ENCODE assay signal across 8 cellular contexts in genomic region chr11:129364143-129364654, GRCh38. TPM values are rescaled to one million over a fixed set of nuclear protein-coding genes. Genes with fewer than 3 reads are reported as not detected.
A peak's percentile ranks its signal among the peaks of the same experiment; 100 is the strongest.
DNase-seq lines count a peak whose midpoint lies in the region; ATAC-seq lines count a peak whose summit lies in the region.

No MANE protein-coding gene starts in this region.

- H2BK15ac ChIP-seq in mesendoderm (replicated peaks; ENCODE audit: low read depth), result no peak overlapping the region

- H3K9me3 ChIP-seq in CD8-positive, alpha-beta memory T cell (ENCODE audit: low read length), result no peaks in the 10 kb centered on the region

- no peak overlapping the region for H3K4me3 Mint-ChIP-seq in CD8-positive, alpha-beta memory T cell

- H3K4me1 Mint-ChIP-seq in CD8-positive, alpha-beta memory T cell, result no peaks in the 10 kb centered on the region

- H3K56ac ChIP-seq in mesendoderm (ENCODE audit: low read length), result no peak overlapping the region

- no peak overlapping the region for H3K23ac ChIP-seq in mesendoderm (ENCODE audit: low read length)

- no peak overlapping the region for H3K4ac ChIP-seq in mesendoderm (ENCODE audit: low read depth, low read length)

- no peak overlapping the region for H4K8ac ChIP-seq in mesendoderm (ENCODE audit: low read depth, low read length)

- H3K18ac ChIP-seq in mesendoderm (ENCODE audit: low read length), result no peak overlapping the region

- H3K27ac ChIP-seq in CD8-positive, alpha-beta memory T cell (ENCODE audit: low read depth, low read length), result no peak overlapping the region
- no peak overlapping the region for H3K27ac ChIP-seq in mesendoderm (ENCODE audit: low read depth, low read length)

- CTCF ChIA-PET in CD8-positive, alpha-beta memory T cell (lab: Charles Lee), result no interaction called here

- H3K4me2 ChIP-seq in mesendoderm (ENCODE audit: low read length), result no peak overlapping the region

- no peaks in the 10 kb centered on the region for H3K79me2 ChIP-seq in mesendoderm (ENCODE audit: control insufficient read depth, insufficient read depth, low read length)

- peaks cover 0 to 4% (median 0%) of the 10 kb centered on the region in 5 donors for H3K9me3 Mint-ChIP-seq in CD8-positive, alpha-beta memory T cell

- H3K4me1 ChIP-seq in CD8-positive, alpha-beta memory T cell (ENCODE audit: insufficient read depth, low read length), result no peaks in the 10 kb centered on the region
- H3K4me1 ChIP-seq in mesendoderm (ENCODE audit: control insufficient read depth, low read depth, low read length), result no peaks in the 10 kb centered on the region

- peaks cover 5 to 53% of the 10 kb centered on the region in 2 donors for H3K27me3 Mint-ChIP-seq in CD8-positive, alpha-beta memory T cell

- no peak overlapping the region for H4K5ac ChIP-seq in mesendoderm (ENCODE audit: low read length)

- no peak overlapping the region for H3K4me3 ChIP-seq in CD8-positive, alpha-beta memory T cell (ENCODE audit: low read length)
- H3K4me3 ChIP-seq in mesendoderm (ENCODE audit: low read length), result no peak overlapping the region

- H3K36me3 Mint-ChIP-seq in CD8-positive, alpha-beta memory T cell, result no peaks in the 10 kb centered on the region

- DNase-seq in CD8-positive, alpha-beta memory T cell, result peak; percentile 30 to 70 (median 49)
- peak; percentile 97 for DNase-seq in NCI-H526 treated with DMSO at 0.1 percent for 48 hours (lab: John Stamatoyannopoulos, UW)
- DNase-seq in activated CD4-positive, alpha-beta T cell treated with anti-CD3 and anti-CD28 coated beads, Interleukin-2, amount 50 U/mL, for 4 hours, result peak; percentile 62 to 66
- DNase-seq in effector CD4-positive, alpha-beta T cell, result peak; percentile 49
- DNase-seq in mesendoderm, result peak; percentile 96
- DNase-seq in stimulated activated CD8-positive, alpha-beta memory T cell treated with anti-CD3 and anti-CD28 coated beads, Interleukin-2, amount 100 ng/mL, for 1 hour (ENCODE audit: low read depth in 2 of 2), result peak; percentile 33 to 50

- no peak overlapping the region for H2BK120ac ChIP-seq in mesendoderm (ENCODE audit: low read depth, low read length)

- peak; percentile 100 for ATAC-seq in GM19395 (IDR thresholded peaks at IDR 0.05; ENCODE audit: unreplicated experiment)
- peak; percentile 100 for ATAC-seq in HG03457 (IDR thresholded peaks at IDR 0.05; ENCODE audit: unreplicated experiment)

- H3K27ac Mint-ChIP-seq in CD8-positive, alpha-beta memory T cell, result no peak overlapping the region

- H2AK5ac ChIP-seq in mesendoderm (ENCODE audit: low read length), result no peak overlapping the region

- POLR2A ChIA-PET in CD8-positive, alpha-beta memory T cell (lab: Charles Lee), result no interaction called here

- WGBS in mesendoderm (ENCODE audit: extremely low coverage, insufficient coverage, low lambda C conversion rate), result no CpG with 5 or more reads among the region's 19 CpGs

- H3K36me3 ChIP-seq in CD8-positive, alpha-beta memory T cell (ENCODE audit: insufficient read depth, low read length), result no peaks in the 10 kb centered on the region
- no peaks in the 10 kb centered on the region for H3K36me3 ChIP-seq in mesendoderm (ENCODE audit: control insufficient read depth, insufficient read depth, low read length)

- no peaks in the 10 kb centered on the region for H3K79me1 ChIP-seq in mesendoderm (ENCODE audit: low read length)

- peaks cover 7% of the 10 kb centered on the region for H3K27me3 ChIP-seq in CD8-positive, alpha-beta memory T cell (ENCODE audit: insufficient read depth, low read length, poor library complexity, severe bottlenecking)
- H3K27me3 ChIP-seq in mesendoderm (ENCODE audit: insufficient read depth, low read length, poor library complexity), result no peaks in the 10 kb centered on the region

- H3K9ac ChIP-seq in mesendoderm (ENCODE audit: low read length), result no peak overlapping the region

- H2BK5ac ChIP-seq in mesendoderm (ENCODE audit: low read length), result no peak overlapping the region

RNA-seq across cellular contexts. Expression of gene BARX2, which starts 11.4 kb away (rescaled TPM):
- total RNA-seq in CD8-positive, alpha-beta memory T cell, result not detected
- polyA plus RNA-seq in CD8-positive, alpha-beta memory T cell, result not detected
- 0.01 TPM for polyA plus RNA-seq in mesendoderm (2013, experiment 1 of 2)
- polyA plus RNA-seq in mesendoderm (2013, experiment 2 of 2), result not detected

Comparison
In these comparisons a context has a peak if more than half of its experiments do, and no peak if none do; other contexts are left out.
1. DNase-seq: peak in every context shown above with its lines; median percentile 97 in NCI-H526 treated with DMSO at 0.1 percent for 48 hours; 96 in mesendoderm; 64 in activated CD4-positive, alpha-beta T cell treated with anti-CD3 and anti-CD28 coated beads, Interleukin-2, amount 50 U/mL, for 4 hours; 49 in CD8-positive, alpha-beta memory T cell; 49 in effector CD4-positive, alpha-beta T cell; 42 in stimulated activated CD8-positive, alpha-beta memory T cell treated with anti-CD3 and anti-CD28 coated beads, Interleukin-2, amount 100 ng/mL, for 1 hour.